In genomic region chr5:14048434-14048833, GRCh38 we compare ENCODE assay signal across 3 cellular contexts.
A peak's percentile ranks its signal among the peaks of the same experiment; 100 is the strongest.
TF ChIP-seq lines count a peak whose summit lies in the region.

No MANE protein-coding gene starts in this region.

TF ChIP-seq in A549, 52 proteins besides CTCF, POLR2A, EP300 and RAD21:
- TF ChIP-seq ZNF302 (CRISPR knock-in tag; IDR thresholded peaks at IDR 0.05) (no peak), MAFK (IDR thresholded peaks at IDR 0.05; ENCODE audit: partially characterized antibody) (peak; percentile 55)

TF ChIP-seq in IMR-90, 13 proteins besides CTCF, POLR2A, EP300 and RAD21:
- peak; percentile 70 for TF ChIP-seq NFE2L2 (IDR thresholded peaks at IDR 0.05; ENCODE audit: low read depth, low read length)
- TF ChIP-seq MAFK (IDR thresholded peaks at IDR 0.05; ENCODE audit: low read depth, low read length): peak; percentile 65; the same call in 1 of the 2 replicates
- no peak for TF ChIP-seq FOS (IDR thresholded peaks at IDR 0.05; ENCODE audit: low read depth, low read length)

TF ChIP-seq in K562, 482 proteins besides CTCF, POLR2A, EP300 and RAD21:
- TF ChIP-seq, protein P1, sequence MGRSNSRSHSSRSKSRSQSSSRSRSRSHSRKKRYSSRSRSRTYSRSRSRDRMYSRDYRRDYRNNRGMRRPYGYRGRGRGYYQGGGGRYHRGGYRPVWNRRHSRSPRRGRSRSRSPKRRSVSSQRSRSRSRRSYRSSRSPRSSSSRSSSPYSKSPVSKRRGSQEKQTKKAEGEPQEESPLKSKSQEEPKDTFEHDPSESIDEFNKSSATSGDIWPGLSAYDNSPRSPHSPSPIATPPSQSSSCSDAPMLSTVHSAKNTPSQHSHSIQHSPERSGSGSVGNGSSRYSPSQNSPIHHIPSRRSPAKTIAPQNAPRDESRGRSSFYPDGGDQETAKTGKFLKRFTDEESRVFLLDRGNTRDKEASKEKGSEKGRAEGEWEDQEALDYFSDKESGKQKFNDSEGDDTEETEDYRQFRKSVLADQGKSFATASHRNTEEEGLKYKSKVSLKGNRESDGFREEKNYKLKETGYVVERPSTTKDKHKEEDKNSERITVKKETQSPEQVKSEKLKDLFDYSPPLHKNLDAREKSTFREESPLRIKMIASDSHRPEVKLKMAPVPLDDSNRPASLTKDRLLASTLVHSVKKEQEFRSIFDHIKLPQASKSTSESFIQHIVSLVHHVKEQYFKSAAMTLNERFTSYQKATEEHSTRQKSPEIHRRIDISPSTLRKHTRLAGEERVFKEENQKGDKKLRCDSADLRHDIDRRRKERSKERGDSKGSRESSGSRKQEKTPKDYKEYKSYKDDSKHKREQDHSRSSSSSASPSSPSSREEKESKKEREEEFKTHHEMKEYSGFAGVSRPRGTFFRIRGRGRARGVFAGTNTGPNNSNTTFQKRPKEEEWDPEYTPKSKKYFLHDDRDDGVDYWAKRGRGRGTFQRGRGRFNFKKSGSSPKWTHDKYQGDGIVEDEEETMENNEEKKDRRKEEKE (IDR thresholded peaks at IDR 0.05; ENCODE audit: borderline replicate concordance in 1 of 2, control insufficient read depth in 1 of 2, low read depth in 2 of 2, low read length in 1 of 2): no peak
- peak; percentile 34; the same call in 1 of the 2 replicates for TF ChIP-seq ZNF316 (IDR thresholded peaks at IDR 0.05)
